1 cellular context compared by ENCODE assay signal in genomic region chr17:35242805-35243458, GRCh38.
TF ChIP-seq lines count a peak whose summit lies in the region.

TSS of gene SLFN5 (plus strand) at chr17:35243072. CDS start at chr17:35258691, 15,619 bp downstream.

TF ChIP-seq in K562, 482 proteins besides CTCF, POLR2A, EP300 and RAD21 (continued from another document):
- TF ChIP-seq AFF4 (CRISPR knock-in tag; IDR thresholded peaks at IDR 0.05) = no peak
- TF ChIP-seq ZFPM2 (CRISPR knock-in tag; IDR thresholded peaks at IDR 0.05) = no peak
- TF ChIP-seq HSF4 (CRISPR knock-in tag; IDR thresholded peaks at IDR 0.05; ENCODE audit: borderline replicate concordance) = no peak
- TF ChIP-seq ETV1 (tag; conservative IDR thresholded peaks at IDR 0.05; ENCODE audit: low read depth) = peak; percentile 31; the same call in 1 of the 2 replicates
- TF ChIP-seq ATF1 (CRISPR knock-in tag; IDR thresholded peaks at IDR 0.05) = no peak
- TF ChIP-seq ATF1 (tag; IDR thresholded peaks at IDR 0.05) = peak; percentile 50; the same call in 1 of the 2 replicates
- 0 out of 2 replicates have a peak, but pooled peaks have one; percentile 29 for TF ChIP-seq ZNF175 (CRISPR knock-in tag; IDR thresholded peaks at IDR 0.05; ENCODE audit: low read depth)
- peak; percentile 71 for TF ChIP-seq NFYB (IDR thresholded peaks at IDR 0.05; ENCODE audit: extremely low read depth, insufficient read length)
- TF ChIP-seq SMAD2 (IDR thresholded peaks at IDR 0.05; ENCODE audit: low read depth, low read length) = no peak
- peak; percentile 32 for TF ChIP-seq SP2 (IDR thresholded peaks at IDR 0.05; ENCODE audit: extremely low read depth, low read depth, low read length, poor library complexity, severe bottlenecking)
- peak in 1 of 2 experiments; percentile 32; a peak in 1 of 4 replicates for TF ChIP-seq NRF1 (conservative IDR thresholded peaks at IDR 0.05 in 1 of 2, IDR thresholded peaks at IDR 0.05 in 1 of 2)
- peak; percentile 68; the same call in 1 of the 2 replicates for TF ChIP-seq ZNF766 (CRISPR knock-in tag; conservative IDR thresholded peaks at IDR 0.05)
- TF ChIP-seq POLR2G (IDR thresholded peaks at IDR 0.05; ENCODE audit: low read depth, low read length) = peak; percentile 53
- TF ChIP-seq EWSR1 (IDR thresholded peaks at IDR 0.05; ENCODE audit: borderline replicate concordance, low read depth, partially characterized antibody) = no peak
- TF ChIP-seq SMARCE1 (IDR thresholded peaks at IDR 0.05) = no peak
- peak; percentile 42; the same call in 1 of the 2 replicates for TF ChIP-seq VEZF1 (CRISPR knock-in tag; IDR thresholded peaks at IDR 0.05)
- peak; percentile 50 for TF ChIP-seq CXXC5 (CRISPR knock-in tag; IDR thresholded peaks at IDR 0.05)
- TF ChIP-seq NFIX (CRISPR knock-in tag; IDR thresholded peaks at IDR 0.05; ENCODE audit: low read depth) = no peak
